Comparison of ENCODE assay signal across 8 cellular contexts in genomic region chr10:61899997-61900828, GRCh38. TPM values are rescaled to one million over a fixed set of nuclear protein-coding genes. Genes with fewer than 3 reads are reported as not detected.
DNase-seq lines count a peak whose midpoint lies in the region; ATAC-seq, FAIRE-seq and TF ChIP-seq lines count a peak whose summit lies in the region.

No MANE protein-coding gene starts in this region.

- H3K9ac ChIP-seq in keratinocyte (ENCODE audit: control insufficient read depth, extremely low read depth, insufficient read depth, low read length): peak overlapping the region; percentile 96

- DNase-seq in A172 (ENCODE audit: low spot score) (peak; percentile 65), NCI-H1694 treated with DMSO at 0.1 percent for 48 hours (lab: John Stamatoyannopoulos, UW) (peak; percentile 68), T-helper 2 cell (peak; percentile 17 to 92 (median 35)), keratinocyte (ENCODE audit: low read depth, low spot score) (no peak)
- peak; percentile 58 for DNase-seq in central memory CD4-positive, alpha-beta T cell
- DNase-seq in stimulated activated CD4-positive, alpha-beta T cell treated with anti-CD3 and anti-CD28 coated beads, Interleukin-12 subunit alpha, Interleukin-12 subunit beta, amount 100 ng/mL, for 4 hours: peak; percentile 42

- H2AFZ ChIP-seq in keratinocyte (ENCODE audit: control insufficient read depth, low read length): peak overlapping the region; percentile 78

- peak overlapping the region; percentile 96 for H3K4me2 ChIP-seq in keratinocyte (ENCODE audit: control insufficient read depth, extremely low read depth, insufficient read depth, low read depth, low read length)

- dilution Hi-C loops in keratinocyte (cut with MboI; ENCODE audit: extremely low pct_ligation_motif_present, low sequenced_read_pairs): no loop called here

- H3K27ac ChIP-seq in keratinocyte (ENCODE audit: control insufficient read depth, insufficient read depth, low read length): peak overlapping the region; percentile 99

- TF ChIP-seq CTCF in keratinocyte (optimal IDR thresholded peaks at IDR 0.05 in 1 of 3, IDR thresholded peaks at IDR 0.05 in 1 of 3, conservative IDR thresholded peaks at IDR 0.05 in 1 of 3; ENCODE audit: extremely low read depth in 1 of 3, insufficient read depth in 2 of 3, low read length in 3 of 3): no peak

- H3K4me3 ChIP-seq in keratinocyte (ENCODE audit: control insufficient read depth in 2 of 3, extremely low read depth in 1 of 3, insufficient read depth in 2 of 3, low read depth in 1 of 3, low read length in 3 of 3): peak overlapping the region; percentile 66 to 89 (median 77)

- H3K4me1 ChIP-seq in keratinocyte (ENCODE audit: control insufficient read depth, extremely low read depth, insufficient read depth, low read length): peaks cover 46% of the 10 kb centered on the region

- no peaks in the 10 kb centered on the region for H3K27me3 ChIP-seq in keratinocyte (ENCODE audit: control insufficient read depth, extremely low read depth, insufficient read depth, low read length)

- peaks cover 12% of the 10 kb centered on the region for H3K79me2 ChIP-seq in keratinocyte (ENCODE audit: control insufficient read depth, insufficient read depth, low read length)

- FAIRE-seq in keratinocyte (lab: Jason Lieb, UNC): peak; percentile 78

- no peaks in the 10 kb centered on the region for H3K9me3 ChIP-seq in keratinocyte (ENCODE audit: control insufficient read depth, low read depth, low read length)

- H3K9me1 ChIP-seq in keratinocyte (ENCODE audit: control insufficient read depth, extremely low read depth, insufficient read depth, low read length): no peaks in the 10 kb centered on the region

- ATAC-seq in GM18502 (IDR thresholded peaks at IDR 0.05; ENCODE audit: poor library complexity, unreplicated experiment): peak; percentile 39
- ATAC-seq in HG02870 (IDR thresholded peaks at IDR 0.05; ENCODE audit: unreplicated experiment): peak; percentile 28

- H3K36me3 ChIP-seq in keratinocyte (ENCODE audit: control insufficient read depth in 2 of 2, extremely low read depth in 1 of 2, insufficient read depth in 2 of 2, low read length in 2 of 2): no peaks in the 10 kb centered on the region

- H4K20me1 ChIP-seq in keratinocyte (ENCODE audit: control insufficient read depth, extremely low read depth, insufficient read depth, low read length): no peaks in the 10 kb centered on the region

RNA-seq across cellular contexts. Expression of gene ARID5B, which starts 1.3 kb away (rescaled TPM):
- 17.6 and 18.0 TPM in 2 replicates for total RNA-seq in A172 (2014; rRNA removed; shearing (Covaris generic))
- polyA plus RNA-seq in keratinocyte: 5.1 to 7.0 TPM (median 5.4 TPM) in 3 replicates
- 21.8 TPM for polyA plus RNA-seq in keratinocyte (2011; ENCODE audit: low read depth)
- 2.6 and 3.8 TPM in 2 replicates for polyA plus RNA-seq in keratinocyte (2011; cell fraction: cytosol; rRNA removed)
- 10.2 TPM in 2 replicates for polyA plus RNA-seq in keratinocyte (2011; cell fraction: nucleus; rRNA removed)
- 6.4 and 15.8 TPM in 2 replicates for polyA plus RNA-seq in keratinocyte (2012; ENCODE audit: low replicate concordance)
- polyA minus RNA-seq in keratinocyte: 15.2 to 37.1 TPM (median 28.8 TPM) in 3 replicates
- polyA minus RNA-seq in keratinocyte (2011; cell fraction: cytosol; rRNA and poly(A)+ RNA removed): 6.1 TPM
- polyA minus RNA-seq in keratinocyte (2011; cell fraction: nucleus; rRNA and poly(A)+ RNA removed): 24.1 and 47.5 TPM in 2 replicates
